Comparison of ENCODE assay signal across 16 cellular contexts in the genomic region with DNA sequence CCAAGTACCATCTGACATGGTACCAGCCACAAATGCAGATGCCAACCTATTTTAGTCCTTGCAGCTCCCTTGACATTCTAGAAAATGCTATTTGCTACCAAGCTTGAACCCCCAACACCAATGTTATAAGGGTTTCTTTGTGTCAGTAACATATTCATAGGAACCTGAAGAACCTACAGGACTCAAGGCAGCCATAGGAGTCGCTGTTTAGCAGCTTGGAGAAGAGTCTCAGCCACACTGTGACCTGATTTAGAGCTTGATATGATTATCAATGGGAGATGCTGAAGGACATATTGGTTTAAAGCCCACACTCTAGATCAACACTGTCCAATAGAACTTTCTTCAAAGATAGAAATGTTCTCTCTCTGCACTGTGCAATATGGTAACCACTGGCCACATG. TPM values are rescaled to one million over a fixed set of nuclear protein-coding genes. Genes with fewer than 3 reads are reported as not detected.
DNase-seq lines count a peak whose midpoint lies in the region; ATAC-seq, FAIRE-seq and TF ChIP-seq lines count a peak whose summit lies in the region.
"Had no signal": no experiment of that assay in that cellular context is flagged by ENCODE, and none has a peak within 500 bp of the region (broad histone marks: within the 10 kb centered on the region; RNA-seq: fewer than 3 reads in every experiment).

No MANE protein-coding gene starts in this region.

- H3K18ac ChIP-seq in mesendoderm (ENCODE audit: low read length): no peak overlapping the region

- H3K4ac ChIP-seq in mesendoderm (ENCODE audit: low read depth, low read length): no peak overlapping the region

- no peak overlapping the region for H4K8ac ChIP-seq in mesendoderm (ENCODE audit: low read depth, low read length)

- no peak overlapping the region for H3K23ac ChIP-seq in mesendoderm (ENCODE audit: low read length)

- FAIRE-seq in astrocyte (lab: Jason Lieb, UNC): no peak
- FAIRE-seq: GM18507 had no signal

- H2AFZ ChIP-seq in KMS-11 (ENCODE audit: low read depth) (no peak overlapping the region), astrocyte (ENCODE audit: low read depth, low read length) (no peak overlapping the region)

- no peak overlapping the region for H3K27ac Mint-ChIP-seq in astrocyte (ENCODE audit: unreplicated experiment)
- H3K27ac Mint-ChIP-seq in stimulated activated memory B cell treated with anti-CD40 and anti-IgM and Interleukin-4, amounts not matched to agents 10 μg/mL and 1 μg/mL and 100 μg/mL, for 72 hours: no peak overlapping the region
- H3K27ac Mint-ChIP-seq: naive thymus-derived CD4-positive, alpha-beta T cell had no signal

- H3K4me1 ChIP-seq in KMS-11 (ENCODE audit: low read depth, poor library complexity, severe bottlenecking) (no peaks in the 10 kb centered on the region), astrocyte (ENCODE audit: insufficient read depth, low read length) (no peaks in the 10 kb centered on the region), mesendoderm (ENCODE audit: control insufficient read depth, low read depth, low read length) (no peaks in the 10 kb centered on the region)
- H3K4me1 ChIP-seq: sigmoid colon had no signal

- no peak overlapping the region for H3K9ac ChIP-seq in KMS-11
- no peak overlapping the region for H3K9ac ChIP-seq in astrocyte (ENCODE audit: low read length)
- no peak overlapping the region for H3K9ac ChIP-seq in mesendoderm (ENCODE audit: low read length)

- intact Hi-C loops in dorsolateral prefrontal cortex (cut with DNase I): no loop called here

- no peaks in the 10 kb centered on the region for H3K79me2 ChIP-seq in KMS-11 (ENCODE audit: insufficient read depth, low read depth)
- no peaks in the 10 kb centered on the region for H3K79me2 ChIP-seq in astrocyte (ENCODE audit: insufficient read depth, low read length)
- H3K79me2 ChIP-seq in mesendoderm (ENCODE audit: control insufficient read depth, insufficient read depth, low read length): no peaks in the 10 kb centered on the region

- H4K5ac ChIP-seq in mesendoderm (ENCODE audit: low read length): no peak overlapping the region

- TF ChIP-seq CTCF in KMS-11 (conservative IDR thresholded peaks at IDR 0.05; ENCODE audit: low read depth, low read length) (peak; percentile 54), astrocyte (IDR thresholded peaks at IDR 0.05; ENCODE audit: insufficient read depth, low read depth, low read length) (peak; percentile 10), dorsolateral prefrontal cortex (IDR thresholded peaks at IDR 0.05 in 54 of 56, conservative IDR thresholded peaks at IDR 0.05 in 2 of 56; ENCODE audit: low read depth in 1 of 56, partially characterized antibody in 56 of 56) (no peak)

- H3K4me3 Mint-ChIP-seq in astrocyte (ENCODE audit: unreplicated experiment): no peak overlapping the region
- H3K4me3 Mint-ChIP-seq in stimulated activated memory B cell treated with anti-CD40 and anti-IgM and Interleukin-4, amounts not matched to agents 10 μg/mL and 1 μg/mL and 100 μg/mL, for 72 hours: no peak overlapping the region
- H3K4me3 Mint-ChIP-seq: central memory CD8-positive, alpha-beta T cell; naive thymus-derived CD4-positive, alpha-beta T cell had no signal

- no peak overlapping the region for H2AK5ac ChIP-seq in mesendoderm (ENCODE audit: low read length)

- H2BK15ac ChIP-seq in mesendoderm (replicated peaks; ENCODE audit: low read depth): no peak overlapping the region

- H3K36me3 ChIP-seq in KMS-11 (ENCODE audit: insufficient read depth) (no peaks in the 10 kb centered on the region), astrocyte (ENCODE audit: insufficient read depth, low read length) (no peaks in the 10 kb centered on the region), mesendoderm (ENCODE audit: control insufficient read depth, insufficient read depth, low read length) (no peaks in the 10 kb centered on the region)
- H3K36me3 ChIP-seq: sigmoid colon had no signal

- H3K4me3 ChIP-seq in KMS-11 (IDR thresholded peaks at IDR 0.05; ENCODE audit: insufficient read depth, low read depth, low read length) (no peak overlapping the region), astrocyte (ENCODE audit: insufficient read depth, low read depth, low read length) (no peak overlapping the region), mesendoderm (ENCODE audit: low read length) (no peak overlapping the region), dorsolateral prefrontal cortex (no peak overlapping the region)
- H3K4me3 ChIP-seq: sigmoid colon had no signal

- peak; percentile 31 for DNase-seq in DMS53 (lab: John Stamatoyannopoulos, UW)
- no peak for DNase-seq in DMS53 treated with DMSO at 0.1 percent for 48 hours (lab: John Stamatoyannopoulos, UW; ENCODE audit: unreplicated experiment)
- DNase-seq in astrocyte (ENCODE audit: low read depth): no peak
- DNase-seq in mesendoderm: peak; percentile 41
- no peak for DNase-seq in dorsolateral prefrontal cortex
- DNase-seq: 8988T; activated CD4-positive, alpha-beta T cell treated with anti-CD3 and anti-CD28 coated beads, Interleukin-2, amount 50 U/mL, for 1 hour; islet precursor cell; naive thymus-derived CD4-positive, alpha-beta T cell; sigmoid colon; T-helper 1 cell had no signal

- H3K27me3 ChIP-seq in KMS-11 (ENCODE audit: insufficient read depth, low read depth) (no peaks in the 10 kb centered on the region), astrocyte (ENCODE audit: insufficient read depth, low read length) (peaks cover 6% of the 10 kb centered on the region), mesendoderm (ENCODE audit: insufficient read depth, low read length, poor library complexity) (no peaks in the 10 kb centered on the region), dorsolateral prefrontal cortex (no peaks in the 10 kb centered on the region)
- H3K27me3 ChIP-seq: sigmoid colon had no signal

- no peak overlapping the region for H3K27ac ChIP-seq in KMS-11
- no peak overlapping the region for H3K27ac ChIP-seq in astrocyte (ENCODE audit: low read depth, low read length)
- no peak overlapping the region for H3K27ac ChIP-seq in mesendoderm (ENCODE audit: low read depth, low read length)
- H3K27ac ChIP-seq in dorsolateral prefrontal cortex: no peak overlapping the region
- H3K27ac ChIP-seq: sigmoid colon had no signal

- no peaks in the 10 kb centered on the region for H3K79me1 ChIP-seq in mesendoderm (ENCODE audit: low read length)

- peaks cover 2% of the 10 kb centered on the region for H3K4me1 Mint-ChIP-seq in astrocyte (ENCODE audit: low read depth, unreplicated experiment)
- H3K4me1 Mint-ChIP-seq in stimulated activated memory B cell treated with anti-CD40 and anti-IgM and Interleukin-4, amounts not matched to agents 10 μg/mL and 1 μg/mL and 100 μg/mL, for 72 hours: peaks cover 12% of the 10 kb centered on the region
- H3K4me1 Mint-ChIP-seq: central memory CD8-positive, alpha-beta T cell; naive thymus-derived CD4-positive, alpha-beta T cell had no signal

- H3K56ac ChIP-seq in mesendoderm (ENCODE audit: low read length): no peak overlapping the region

- ATAC-seq in GM21515 (IDR thresholded peaks at IDR 0.05; ENCODE audit: unreplicated experiment): no peak
- no peak for ATAC-seq in stimulated activated memory B cell treated with anti-CD40 and anti-IgM and Interleukin-4, amounts not matched to agents 10 μg/mL and 1 μg/mL and 100 μg/mL, for 72 hours
- ATAC-seq: naive thymus-derived CD4-positive, alpha-beta T cell had no signal

- peaks cover 4% of the 10 kb centered on the region for H3K36me3 Mint-ChIP-seq in astrocyte (ENCODE audit: low read depth, unreplicated experiment)
- no peaks in the 10 kb centered on the region for H3K36me3 Mint-ChIP-seq in stimulated activated memory B cell treated with anti-CD40 and anti-IgM and Interleukin-4, amounts not matched to agents 10 μg/mL and 1 μg/mL and 100 μg/mL, for 72 hours

- no CpG with 5 or more reads among the region's 1 CpG for WGBS in mesendoderm (ENCODE audit: extremely low coverage, insufficient coverage, low lambda C conversion rate)

- no peak overlapping the region for H2BK5ac ChIP-seq in mesendoderm (ENCODE audit: low read length)

- no peaks in the 10 kb centered on the region for H3K9me3 ChIP-seq in astrocyte (ENCODE audit: insufficient read depth, low read depth, low read length)
- H3K9me3 ChIP-seq: sigmoid colon had no signal

- no peak overlapping the region for H3K4me2 ChIP-seq in KMS-11
- H3K4me2 ChIP-seq in astrocyte (ENCODE audit: low read length): no peak overlapping the region
- no peak overlapping the region for H3K4me2 ChIP-seq in mesendoderm (ENCODE audit: low read length)

- H2BK120ac ChIP-seq in mesendoderm (ENCODE audit: low read depth, low read length): no peak overlapping the region

- peaks cover 3% of the 10 kb centered on the region for H3K27me3 Mint-ChIP-seq in astrocyte (ENCODE audit: low read depth, unreplicated experiment)
- H3K27me3 Mint-ChIP-seq in stimulated activated memory B cell treated with anti-CD40 and anti-IgM and Interleukin-4, amounts not matched to agents 10 μg/mL and 1 μg/mL and 100 μg/mL, for 72 hours: no peaks in the 10 kb centered on the region
- H3K27me3 Mint-ChIP-seq: central memory CD8-positive, alpha-beta T cell had no signal

- H4K20me1 ChIP-seq in KMS-11 (ENCODE audit: insufficient read depth) (no peaks in the 10 kb centered on the region), astrocyte (ENCODE audit: insufficient read depth, low read length) (no peaks in the 10 kb centered on the region)

- H3K9me3 Mint-ChIP-seq in astrocyte (ENCODE audit: unreplicated experiment): no peaks in the 10 kb centered on the region
- no peaks in the 10 kb centered on the region for H3K9me3 Mint-ChIP-seq in stimulated activated memory B cell treated with anti-CD40 and anti-IgM and Interleukin-4, amounts not matched to agents 10 μg/mL and 1 μg/mL and 100 μg/mL, for 72 hours
- H3K9me3 Mint-ChIP-seq: central memory CD8-positive, alpha-beta T cell; naive thymus-derived CD4-positive, alpha-beta T cell had no signal

RNA-seq across cellular contexts. Expression of gene ZFR, which starts 6.4 kb away (rescaled TPM):
- total RNA-seq in astrocyte: 65.8 and 68.4 TPM in 2 replicates
- 73.2 TPM for polyA plus RNA-seq in mesendoderm (2013, experiment 1 of 2)
- polyA plus RNA-seq in mesendoderm (2013, experiment 2 of 2): 69.8 TPM
- 100 to 1,000 TPM in 80 of 120 experiments, 10 to 100 TPM in 40; 85.2 to 155 (median 104) TPM for total RNA-seq in dorsolateral prefrontal cortex

Comparison
In these comparisons a context has a peak if more than half of its experiments do, and no peak if none do; other contexts are left out.
1. DNase-seq: peak in DMS53 (single experiment) and mesendoderm (single experiment); none in DMS53 treated with DMSO at 0.1 percent for 48 hours (single experiment), astrocyte (single experiment) and dorsolateral prefrontal cortex (0 of 10).
2. CTCF ChIP-seq: peak in KMS-11 (single experiment) and astrocyte (single experiment); none in dorsolateral prefrontal cortex (0 of 56).